1 cellular context compared by ENCODE assay signal in the genomic region with DNA sequence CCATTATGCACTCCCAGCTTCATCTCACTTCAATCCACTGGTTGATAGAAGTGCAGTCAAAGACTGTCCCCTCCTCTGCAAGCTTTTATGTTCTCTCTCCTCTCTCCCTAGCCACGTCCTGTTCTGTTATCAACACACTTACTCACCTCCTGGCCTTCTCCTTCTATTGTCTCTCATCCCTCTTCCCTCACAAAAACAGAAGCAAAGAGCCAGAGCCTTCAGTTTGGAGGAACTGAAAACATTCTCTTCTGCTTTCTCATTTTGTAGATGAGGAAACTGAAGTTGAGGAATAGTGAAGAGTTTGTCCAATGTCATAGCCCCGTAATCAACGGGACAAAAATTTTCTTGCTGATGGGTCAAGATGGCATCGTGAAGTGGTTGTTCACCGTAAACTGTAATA.
TF ChIP-seq lines count a peak whose summit lies in the region.

No MANE protein-coding gene starts in this region.

TF ChIP-seq in H1, 55 proteins besides CTCF, POLR2A, EP300 and RAD21 (continued from another document):
- TF ChIP-seq SAP30 (IDR thresholded peaks at IDR 0.05; ENCODE audit: insufficient read depth, insufficient replicate concordance, low read length) (no peak), JUN (IDR thresholded peaks at IDR 0.05; ENCODE audit: low read depth, low read length) (no peak)
